ENCODE assay signal across 1 cellular context in the genomic region with DNA sequence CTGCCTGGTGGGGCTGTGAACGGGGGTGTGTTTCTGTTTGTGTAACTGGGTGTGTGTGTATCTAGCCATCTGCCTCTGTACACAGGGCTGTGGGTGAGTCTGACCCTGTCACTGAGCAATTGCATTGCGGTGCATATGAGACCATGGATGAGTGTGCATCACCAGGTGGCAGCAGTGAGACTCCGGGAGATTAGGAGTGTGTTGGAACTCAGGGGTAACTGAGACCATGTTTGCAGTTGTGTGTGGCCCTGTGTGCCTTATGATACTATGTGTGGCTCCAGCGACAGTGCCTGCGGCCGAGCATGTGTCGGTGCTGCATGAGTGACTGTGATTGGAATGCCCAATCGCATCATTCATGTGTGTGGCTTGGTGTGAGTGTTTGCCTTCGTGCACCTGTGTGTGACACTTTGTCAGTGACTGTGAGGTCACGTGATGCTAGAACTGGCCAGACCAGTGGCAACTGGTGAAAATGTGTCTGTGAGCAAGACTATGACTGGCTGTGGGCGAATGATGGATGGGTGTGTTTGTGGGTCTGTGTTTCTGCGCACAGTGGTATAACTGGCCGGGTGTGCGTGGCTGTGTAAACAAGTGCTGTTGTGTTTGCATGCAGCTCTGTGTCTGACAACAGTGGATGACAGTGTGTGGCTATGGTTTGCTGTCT.
TF ChIP-seq lines count a peak whose summit lies in the region.

No MANE protein-coding gene starts in this region.

TF ChIP-seq in HepG2, 621 proteins besides CTCF, POLR2A, EP300 and RAD21 (continued from another document and continues in another):
- TF ChIP-seq ZNF792 (CRISPR knock-in tag; IDR thresholded peaks at IDR 0.05) (peak; percentile 89; the same call in 1 of the 2 replicates), POLR2AphosphoS2 (IDR thresholded peaks at IDR 0.05; ENCODE audit: low read depth, low read length) (no peak), EHMT2 (IDR thresholded peaks at IDR 0.05; ENCODE audit: borderline replicate concordance, low read depth, low read length) (no peak), DMAP1 (CRISPR knock-in tag; IDR thresholded peaks at IDR 0.05) (no peak), MAF1 (CRISPR knock-in tag; IDR thresholded peaks at IDR 0.05; ENCODE audit: borderline replicate concordance) (no peak), ZNF720 (CRISPR knock-in tag; IDR thresholded peaks at IDR 0.05) (no peak), ZMAT3 (CRISPR knock-in tag; conservative IDR thresholded peaks at IDR 0.05) (no peak), ZNF335 (CRISPR knock-in tag; IDR thresholded peaks at IDR 0.05) (no peak; the same call in 1 of the 2 replicates), ZNF329 (CRISPR knock-in tag; IDR thresholded peaks at IDR 0.05; ENCODE audit: low read depth) (no peak), ZNF350 (CRISPR knock-in tag; IDR thresholded peaks at IDR 0.05; ENCODE audit: borderline replicate concordance, low read depth) (no peak; the same call in 1 of the 2 replicates), ZNF432 (CRISPR knock-in tag; IDR thresholded peaks at IDR 0.05; ENCODE audit: borderline replicate concordance) (no peak), ZBTB7A (CRISPR knock-in tag; IDR thresholded peaks at IDR 0.05) (no peak), ZBTB8A (CRISPR knock-in tag; IDR thresholded peaks at IDR 0.05; ENCODE audit: borderline replicate concordance, low read depth) (no peak), ZNF235 (CRISPR knock-in tag; IDR thresholded peaks at IDR 0.05; ENCODE audit: borderline replicate concordance) (peak; percentile 76; the same call in 1 of the 2 replicates), TAF1 (CRISPR knock-in tag; IDR thresholded peaks at IDR 0.05) (peak; percentile 9; the same call in 1 of the 2 replicates), CREB1 (IDR thresholded peaks at IDR 0.05) (peak; percentile 48; the same call in 1 of the 2 replicates), CREB1 (CRISPR knock-in tag; IDR thresholded peaks at IDR 0.05) (no peak), HIVEP1 (CRISPR knock-in tag; IDR thresholded peaks at IDR 0.05) (no peak), FLYWCH1 (CRISPR knock-in tag; IDR thresholded peaks at IDR 0.05) (no peak), HDAC1 (CRISPR knock-in tag; IDR thresholded peaks at IDR 0.05) (peak; percentile 58), NFIB (CRISPR knock-in tag; IDR thresholded peaks at IDR 0.05; ENCODE audit: borderline replicate concordance) (no peak)
- TF ChIP-seq, protein P1, sequence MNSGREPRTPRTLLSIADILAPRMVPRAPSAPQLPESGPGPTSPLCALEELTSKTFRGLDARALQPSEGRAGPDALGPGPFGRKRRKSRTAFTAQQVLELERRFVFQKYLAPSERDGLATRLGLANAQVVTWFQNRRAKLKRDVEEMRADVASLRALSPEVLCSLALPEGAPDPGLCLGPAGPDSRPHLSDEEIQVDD (CRISPR knock-in tag; IDR thresholded peaks at IDR 0.05; ENCODE audit: borderline replicate concordance) = no peak
- TF ChIP-seq, protein P2, sequence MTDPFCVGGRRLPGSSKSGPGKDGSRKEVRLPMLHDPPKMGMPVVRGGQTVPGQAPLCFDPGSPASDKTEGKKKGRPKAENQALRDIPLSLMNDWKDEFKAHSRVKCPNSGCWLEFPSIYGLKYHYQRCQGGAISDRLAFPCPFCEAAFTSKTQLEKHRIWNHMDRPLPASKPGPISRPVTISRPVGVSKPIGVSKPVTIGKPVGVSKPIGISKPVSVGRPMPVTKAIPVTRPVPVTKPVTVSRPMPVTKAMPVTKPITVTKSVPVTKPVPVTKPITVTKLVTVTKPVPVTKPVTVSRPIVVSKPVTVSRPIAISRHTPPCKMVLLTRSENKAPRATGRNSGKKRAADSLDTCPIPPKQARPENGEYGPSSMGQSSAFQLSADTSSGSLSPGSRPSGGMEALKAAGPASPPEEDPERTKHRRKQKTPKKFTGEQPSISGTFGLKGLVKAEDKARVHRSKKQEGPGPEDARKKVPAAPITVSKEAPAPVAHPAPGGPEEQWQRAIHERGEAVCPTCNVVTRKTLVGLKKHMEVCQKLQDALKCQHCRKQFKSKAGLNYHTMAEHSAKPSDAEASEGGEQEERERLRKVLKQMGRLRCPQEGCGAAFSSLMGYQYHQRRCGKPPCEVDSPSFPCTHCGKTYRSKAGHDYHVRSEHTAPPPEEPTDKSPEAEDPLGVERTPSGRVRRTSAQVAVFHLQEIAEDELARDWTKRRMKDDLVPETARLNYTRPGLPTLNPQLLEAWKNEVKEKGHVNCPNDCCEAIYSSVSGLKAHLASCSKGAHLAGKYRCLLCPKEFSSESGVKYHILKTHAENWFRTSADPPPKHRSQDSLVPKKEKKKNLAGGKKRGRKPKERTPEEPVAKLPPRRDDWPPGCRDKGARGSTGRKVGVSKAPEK (CRISPR knock-in tag; IDR thresholded peaks at IDR 0.05; ENCODE audit: borderline replicate concordance) = no peak
- TF ChIP-seq, protein P3, sequence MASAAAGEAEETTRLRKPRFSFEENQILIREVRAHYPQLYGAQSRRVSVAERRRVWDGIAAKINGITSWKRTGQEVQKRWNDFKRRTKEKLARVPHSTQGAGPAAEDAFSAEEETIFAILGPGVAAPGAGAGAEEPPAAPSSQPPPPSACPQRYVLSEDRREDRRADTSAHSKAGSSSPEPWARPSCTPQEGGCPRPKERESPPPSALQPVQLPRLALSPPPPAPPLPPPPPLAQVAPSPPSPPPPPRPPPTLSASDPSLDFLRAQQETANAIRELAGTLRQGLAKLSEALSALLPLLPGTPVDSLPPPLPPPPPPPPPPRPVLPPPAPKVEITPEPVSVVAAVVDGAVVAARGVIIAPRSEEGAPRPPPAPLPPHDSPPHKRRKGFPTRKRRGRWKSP (CRISPR knock-in tag; IDR thresholded peaks at IDR 0.05) = no peak
- TF ChIP-seq, protein P4, sequence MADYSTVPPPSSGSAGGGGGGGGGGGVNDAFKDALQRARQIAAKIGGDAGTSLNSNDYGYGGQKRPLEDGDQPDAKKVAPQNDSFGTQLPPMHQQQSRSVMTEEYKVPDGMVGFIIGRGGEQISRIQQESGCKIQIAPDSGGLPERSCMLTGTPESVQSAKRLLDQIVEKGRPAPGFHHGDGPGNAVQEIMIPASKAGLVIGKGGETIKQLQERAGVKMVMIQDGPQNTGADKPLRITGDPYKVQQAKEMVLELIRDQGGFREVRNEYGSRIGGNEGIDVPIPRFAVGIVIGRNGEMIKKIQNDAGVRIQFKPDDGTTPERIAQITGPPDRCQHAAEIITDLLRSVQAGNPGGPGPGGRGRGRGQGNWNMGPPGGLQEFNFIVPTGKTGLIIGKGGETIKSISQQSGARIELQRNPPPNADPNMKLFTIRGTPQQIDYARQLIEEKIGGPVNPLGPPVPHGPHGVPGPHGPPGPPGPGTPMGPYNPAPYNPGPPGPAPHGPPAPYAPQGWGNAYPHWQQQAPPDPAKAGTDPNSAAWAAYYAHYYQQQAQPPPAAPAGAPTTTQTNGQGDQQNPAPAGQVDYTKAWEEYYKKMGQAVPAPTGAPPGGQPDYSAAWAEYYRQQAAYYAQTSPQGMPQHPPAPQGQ (CRISPR knock-in tag; IDR thresholded peaks at IDR 0.05; ENCODE audit: borderline replicate concordance) = no peak
- TF ChIP-seq, protein P5, sequence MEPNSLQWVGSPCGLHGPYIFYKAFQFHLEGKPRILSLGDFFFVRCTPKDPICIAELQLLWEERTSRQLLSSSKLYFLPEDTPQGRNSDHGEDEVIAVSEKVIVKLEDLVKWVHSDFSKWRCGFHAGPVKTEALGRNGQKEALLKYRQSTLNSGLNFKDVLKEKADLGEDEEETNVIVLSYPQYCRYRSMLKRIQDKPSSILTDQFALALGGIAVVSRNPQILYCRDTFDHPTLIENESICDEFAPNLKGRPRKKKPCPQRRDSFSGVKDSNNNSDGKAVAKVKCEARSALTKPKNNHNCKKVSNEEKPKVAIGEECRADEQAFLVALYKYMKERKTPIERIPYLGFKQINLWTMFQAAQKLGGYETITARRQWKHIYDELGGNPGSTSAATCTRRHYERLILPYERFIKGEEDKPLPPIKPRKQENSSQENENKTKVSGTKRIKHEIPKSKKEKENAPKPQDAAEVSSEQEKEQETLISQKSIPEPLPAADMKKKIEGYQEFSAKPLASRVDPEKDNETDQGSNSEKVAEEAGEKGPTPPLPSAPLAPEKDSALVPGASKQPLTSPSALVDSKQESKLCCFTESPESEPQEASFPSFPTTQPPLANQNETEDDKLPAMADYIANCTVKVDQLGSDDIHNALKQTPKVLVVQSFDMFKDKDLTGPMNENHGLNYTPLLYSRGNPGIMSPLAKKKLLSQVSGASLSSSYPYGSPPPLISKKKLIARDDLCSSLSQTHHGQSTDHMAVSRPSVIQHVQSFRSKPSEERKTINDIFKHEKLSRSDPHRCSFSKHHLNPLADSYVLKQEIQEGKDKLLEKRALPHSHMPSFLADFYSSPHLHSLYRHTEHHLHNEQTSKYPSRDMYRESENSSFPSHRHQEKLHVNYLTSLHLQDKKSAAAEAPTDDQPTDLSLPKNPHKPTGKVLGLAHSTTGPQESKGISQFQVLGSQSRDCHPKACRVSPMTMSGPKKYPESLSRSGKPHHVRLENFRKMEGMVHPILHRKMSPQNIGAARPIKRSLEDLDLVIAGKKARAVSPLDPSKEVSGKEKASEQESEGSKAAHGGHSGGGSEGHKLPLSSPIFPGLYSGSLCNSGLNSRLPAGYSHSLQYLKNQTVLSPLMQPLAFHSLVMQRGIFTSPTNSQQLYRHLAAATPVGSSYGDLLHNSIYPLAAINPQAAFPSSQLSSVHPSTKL (CRISPR knock-in tag; IDR thresholded peaks at IDR 0.05) = peak; percentile 27; the same call in 1 of the 2 replicates
- TF ChIP-seq, protein P6, sequence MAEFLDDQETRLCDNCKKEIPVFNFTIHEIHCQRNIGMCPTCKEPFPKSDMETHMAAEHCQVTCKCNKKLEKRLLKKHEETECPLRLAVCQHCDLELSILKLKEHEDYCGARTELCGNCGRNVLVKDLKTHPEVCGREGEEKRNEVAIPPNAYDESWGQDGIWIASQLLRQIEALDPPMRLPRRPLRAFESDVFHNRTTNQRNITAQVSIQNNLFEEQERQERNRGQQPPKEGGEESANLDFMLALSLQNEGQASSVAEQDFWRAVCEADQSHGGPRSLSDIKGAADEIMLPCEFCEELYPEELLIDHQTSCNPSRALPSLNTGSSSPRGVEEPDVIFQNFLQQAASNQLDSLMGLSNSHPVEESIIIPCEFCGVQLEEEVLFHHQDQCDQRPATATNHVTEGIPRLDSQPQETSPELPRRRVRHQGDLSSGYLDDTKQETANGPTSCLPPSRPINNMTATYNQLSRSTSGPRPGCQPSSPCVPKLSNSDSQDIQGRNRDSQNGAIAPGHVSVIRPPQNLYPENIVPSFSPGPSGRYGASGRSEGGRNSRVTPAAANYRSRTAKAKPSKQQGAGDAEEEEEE (CRISPR knock-in tag; IDR thresholded peaks at IDR 0.05; ENCODE audit: borderline replicate concordance) = no peak
- TF ChIP-seq, protein P7, sequence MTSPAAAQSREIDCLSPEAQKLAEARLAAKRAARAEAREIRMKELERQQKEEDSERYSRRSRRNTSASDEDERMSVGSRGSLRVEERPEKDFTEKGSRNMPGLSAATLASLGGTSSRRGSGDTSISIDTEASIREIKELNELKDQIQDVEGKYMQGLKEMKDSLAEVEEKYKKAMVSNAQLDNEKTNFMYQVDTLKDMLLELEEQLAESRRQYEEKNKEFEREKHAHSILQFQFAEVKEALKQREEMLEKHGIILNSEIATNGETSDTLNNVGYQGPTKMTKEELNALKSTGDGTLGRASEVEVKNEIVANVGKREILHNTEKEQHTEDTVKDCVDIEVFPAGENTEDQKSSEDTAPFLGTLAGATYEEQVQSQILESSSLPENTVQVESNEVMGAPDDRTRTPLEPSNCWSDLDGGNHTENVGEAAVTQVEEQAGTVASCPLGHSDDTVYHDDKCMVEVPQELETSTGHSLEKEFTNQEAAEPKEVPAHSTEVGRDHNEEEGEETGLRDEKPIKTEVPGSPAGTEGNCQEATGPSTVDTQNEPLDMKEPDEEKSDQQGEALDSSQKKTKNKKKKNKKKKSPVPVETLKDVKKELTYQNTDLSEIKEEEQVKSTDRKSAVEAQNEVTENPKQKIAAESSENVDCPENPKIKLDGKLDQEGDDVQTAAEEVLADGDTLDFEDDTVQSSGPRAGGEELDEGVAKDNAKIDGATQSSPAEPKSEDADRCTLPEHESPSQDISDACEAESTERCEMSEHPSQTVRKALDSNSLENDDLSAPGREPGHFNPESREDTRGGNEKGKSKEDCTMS (CRISPR knock-in tag; conservative IDR thresholded peaks at IDR 0.05) = no peak
- TF ChIP-seq, protein P8, sequence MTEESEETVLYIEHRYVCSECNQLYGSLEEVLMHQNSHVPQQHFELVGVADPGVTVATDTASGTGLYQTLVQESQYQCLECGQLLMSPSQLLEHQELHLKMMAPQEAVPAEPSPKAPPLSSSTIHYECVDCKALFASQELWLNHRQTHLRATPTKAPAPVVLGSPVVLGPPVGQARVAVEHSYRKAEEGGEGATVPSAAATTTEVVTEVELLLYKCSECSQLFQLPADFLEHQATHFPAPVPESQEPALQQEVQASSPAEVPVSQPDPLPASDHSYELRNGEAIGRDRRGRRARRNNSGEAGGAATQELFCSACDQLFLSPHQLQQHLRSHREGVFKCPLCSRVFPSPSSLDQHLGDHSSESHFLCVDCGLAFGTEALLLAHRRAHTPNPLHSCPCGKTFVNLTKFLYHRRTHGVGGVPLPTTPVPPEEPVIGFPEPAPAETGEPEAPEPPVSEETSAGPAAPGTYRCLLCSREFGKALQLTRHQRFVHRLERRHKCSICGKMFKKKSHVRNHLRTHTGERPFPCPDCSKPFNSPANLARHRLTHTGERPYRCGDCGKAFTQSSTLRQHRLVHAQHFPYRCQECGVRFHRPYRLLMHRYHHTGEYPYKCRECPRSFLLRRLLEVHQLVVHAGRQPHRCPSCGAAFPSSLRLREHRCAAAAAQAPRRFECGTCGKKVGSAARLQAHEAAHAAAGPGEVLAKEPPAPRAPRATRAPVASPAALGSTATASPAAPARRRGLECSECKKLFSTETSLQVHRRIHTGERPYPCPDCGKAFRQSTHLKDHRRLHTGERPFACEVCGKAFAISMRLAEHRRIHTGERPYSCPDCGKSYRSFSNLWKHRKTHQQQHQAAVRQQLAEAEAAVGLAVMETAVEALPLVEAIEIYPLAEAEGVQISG (CRISPR knock-in tag; IDR thresholded peaks at IDR 0.05) = peak; percentile 19; the same call in 1 of the 2 replicates
- TF ChIP-seq, protein P9, sequence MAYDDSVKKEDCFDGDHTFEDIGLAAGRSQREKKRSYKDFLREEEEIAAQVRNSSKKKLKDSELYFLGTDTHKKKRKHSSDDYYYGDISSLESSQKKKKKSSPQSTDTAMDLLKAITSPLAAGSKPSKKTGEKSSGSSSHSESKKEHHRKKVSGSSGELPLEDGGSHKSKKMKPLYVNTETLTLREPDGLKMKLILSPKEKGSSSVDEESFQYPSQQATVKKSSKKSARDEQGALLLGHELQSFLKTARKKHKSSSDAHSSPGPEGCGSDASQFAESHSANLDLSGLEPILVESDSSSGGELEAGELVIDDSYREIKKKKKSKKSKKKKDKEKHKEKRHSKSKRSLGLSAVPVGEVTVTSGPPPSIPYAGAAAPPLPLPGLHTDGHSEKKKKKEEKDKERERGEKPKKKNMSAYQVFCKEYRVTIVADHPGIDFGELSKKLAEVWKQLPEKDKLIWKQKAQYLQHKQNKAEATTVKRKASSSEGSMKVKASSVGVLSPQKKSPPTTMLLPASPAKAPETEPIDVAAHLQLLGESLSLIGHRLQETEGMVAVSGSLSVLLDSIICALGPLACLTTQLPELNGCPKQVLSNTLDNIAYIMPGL (CRISPR knock-in tag; IDR thresholded peaks at IDR 0.05; ENCODE audit: borderline replicate concordance in 1 of 2, low read depth in 1 of 2) = peak; percentile 79 to 87; a peak in 3 of 4 replicates
- TF ChIP-seq, protein P10, sequence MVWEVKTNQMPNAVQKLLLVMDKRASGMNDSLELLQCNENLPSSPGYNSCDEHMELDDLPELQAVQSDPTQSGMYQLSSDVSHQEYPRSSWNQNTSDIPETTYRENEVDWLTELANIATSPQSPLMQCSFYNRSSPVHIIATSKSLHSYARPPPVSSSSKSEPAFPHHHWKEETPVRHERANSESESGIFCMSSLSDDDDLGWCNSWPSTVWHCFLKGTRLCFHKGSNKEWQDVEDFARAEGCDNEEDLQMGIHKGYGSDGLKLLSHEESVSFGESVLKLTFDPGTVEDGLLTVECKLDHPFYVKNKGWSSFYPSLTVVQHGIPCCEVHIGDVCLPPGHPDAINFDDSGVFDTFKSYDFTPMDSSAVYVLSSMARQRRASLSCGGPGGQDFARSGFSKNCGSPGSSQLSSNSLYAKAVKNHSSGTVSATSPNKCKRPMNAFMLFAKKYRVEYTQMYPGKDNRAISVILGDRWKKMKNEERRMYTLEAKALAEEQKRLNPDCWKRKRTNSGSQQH (CRISPR knock-in tag; IDR thresholded peaks at IDR 0.05; ENCODE audit: low read depth) = peak; percentile 53; the same call in 1 of the 2 replicates
